ENCODE assay signal across 28 cellular contexts in genomic region chr22:17402304-17402703, GRCh38. TPM values are rescaled to one million over a fixed set of nuclear protein-coding genes. Genes with fewer than 3 reads are reported as not detected.
"Had no signal": no experiment of that assay in that cellular context is flagged by ENCODE, and none has a peak within 500 bp of the region (broad histone marks: within the 10 kb centered on the region; RNA-seq: fewer than 3 reads in every experiment).

No MANE protein-coding gene starts in this region.

- H3K4me1 Mint-ChIP-seq: activated CD4-positive, alpha-beta memory T cell treated with anti-CD3 and anti-CD28 coated beads, Interleukin-2, amount 10 ng/mL, durations not matched to agents 7 days and 5 days; activated CD4-positive, alpha-beta T cell treated with anti-CD3 and anti-CD28 coated beads, Interleukin-2, amount 10 ng/mL, durations not matched to agents 7 days and 5 days; activated naive CD4-positive, alpha-beta T cell treated with anti-CD3 and anti-CD28 coated beads, Interleukin-2, amount 10 ng/mL, durations not matched to agents 7 days and 5 days; activated naive CD8-positive, alpha-beta T cell treated with anti-CD3 and anti-CD28 coated beads, Interleukin-2, amount 10 ng/mL, durations not matched to agents 7 days and 5 days; central memory CD8-positive, alpha-beta T cell had no signal

- DNase-seq: activated CD4-positive, alpha-beta memory T cell treated with anti-CD3 and anti-CD28 coated beads, Interleukin-2, amount 10 ng/mL, durations not matched to agents 7 days and 5 days; activated CD4-positive, alpha-beta T cell treated with anti-CD3 and anti-CD28 coated beads for 1 hour; activated CD4-positive, alpha-beta T cell treated with anti-CD3 and anti-CD28 coated beads for 4 hours; activated CD4-positive, alpha-beta T cell treated with anti-CD3 and anti-CD28 coated beads, Interleukin-2, amount 10 ng/mL, durations not matched to agents 7 days and 5 days; activated CD4-positive, alpha-beta T cell treated with anti-CD3 and anti-CD28 coated beads, Interleukin-2, amount 50 U/mL, for 4 hours; activated CD8-positive, alpha-beta memory T cell treated with anti-CD3 and anti-CD28 coated beads, Interleukin-2, amount 50 U/mL, for 48 hours; activated gamma-delta T cell; activated naive CD4-positive, alpha-beta T cell; activated naive CD4-positive, alpha-beta T cell treated with anti-CD3 and anti-CD28 coated beads, Interleukin-2, amount 10 ng/mL, durations not matched to agents 7 days and 5 days; activated naive CD8-positive, alpha-beta T cell treated with anti-CD3 and anti-CD28 coated beads, Interleukin-2, amount 10 ng/mL, durations not matched to agents 7 days and 5 days; activated T-cell treated with anti-CD3 and anti-CD28 coated beads for 4 hours; activated T-cell treated with anti-CD3 and anti-CD28 coated beads, Interleukin-2, amount 50 U/mL, for 24 hours; activated T-cell treated with anti-CD3 and anti-CD28 coated beads, Interleukin-2, amount 50 U/mL, for 72 hours; cortex of kidney; dermis blood vessel endothelial cell; effector CD4-positive, alpha-beta T cell; effector memory CD8-positive, alpha-beta T cell; erythroblast; foreskin keratinocyte; T-helper 2 cell had no signal

- ATAC-seq: activated naive CD4-positive, alpha-beta T cell treated with anti-CD3 and anti-CD28 coated beads, Interleukin-2, amount 50 U/mL, for 72 hours; activated T-cell treated with anti-CD3 and anti-CD28 coated beads, Interleukin-2, amount 50 U/mL, for 72 hours; effector memory CD8-positive, alpha-beta T cell; foreskin keratinocyte; gastroesophageal sphincter had no signal

- H3K4me1 ChIP-seq: ascending aorta, breast epithelium, foreskin keratinocyte, gastroesophageal sphincter had no signal

- H3K27me3 ChIP-seq: ascending aorta, breast epithelium, esophagus muscularis mucosa, foreskin keratinocyte, gastroesophageal sphincter had no signal

- H3K36me3 ChIP-seq: ascending aorta, breast epithelium, esophagus muscularis mucosa, gastroesophageal sphincter had no signal

- H3K27ac Mint-ChIP-seq: activated CD4-positive, alpha-beta memory T cell treated with anti-CD3 and anti-CD28 coated beads, Interleukin-2, amount 10 ng/mL, durations not matched to agents 7 days and 5 days; activated CD4-positive, alpha-beta T cell treated with anti-CD3 and anti-CD28 coated beads, Interleukin-2, amount 10 ng/mL, durations not matched to agents 7 days and 5 days; activated naive CD4-positive, alpha-beta T cell treated with anti-CD3 and anti-CD28 coated beads, Interleukin-2, amount 10 ng/mL, durations not matched to agents 7 days and 5 days; activated naive CD8-positive, alpha-beta T cell treated with anti-CD3 and anti-CD28 coated beads, Interleukin-2, amount 10 ng/mL, durations not matched to agents 7 days and 5 days; activated T-cell treated with anti-CD3 and anti-CD28 coated beads, Interleukin-2, amount 50 U/mL, for 24 hours; activated T-cell treated with anti-CD3 and anti-CD28 coated beads, Interleukin-2, amount 50 U/mL, for 72 hours; effector memory CD8-positive, alpha-beta T cell had no signal

- H3K4me3 ChIP-seq: ascending aorta, breast epithelium, esophagus muscularis mucosa, gastroesophageal sphincter had no signal

- H3K27me3 Mint-ChIP-seq: activated naive CD4-positive, alpha-beta T cell treated with anti-CD3 and anti-CD28 coated beads, Interleukin-2, amount 10 ng/mL, durations not matched to agents 7 days and 5 days; activated naive CD8-positive, alpha-beta T cell treated with anti-CD3 and anti-CD28 coated beads, Interleukin-2, amount 10 ng/mL, durations not matched to agents 7 days and 5 days; activated T-cell treated with anti-CD3 and anti-CD28 coated beads, Interleukin-2, amount 50 U/mL, for 24 hours; brain had no signal

- FAIRE-seq: colon had no signal

- H3K9me3 ChIP-seq: ascending aorta, breast epithelium, esophagus muscularis mucosa, gastroesophageal sphincter had no signal

- H3K36me3 Mint-ChIP-seq: activated naive CD4-positive, alpha-beta T cell treated with anti-CD3 and anti-CD28 coated beads, Interleukin-2, amount 10 ng/mL, durations not matched to agents 7 days and 5 days; activated naive CD4-positive, alpha-beta T cell treated with anti-CD3 and anti-CD28 coated beads, Interleukin-2, amount 50 U/mL, for 72 hours; activated naive CD8-positive, alpha-beta T cell treated with anti-CD3 and anti-CD28 coated beads, Interleukin-2, amount 10 ng/mL, durations not matched to agents 7 days and 5 days had no signal

- H3K9me3 Mint-ChIP-seq: activated CD4-positive, alpha-beta memory T cell treated with anti-CD3 and anti-CD28 coated beads, Interleukin-2, amount 10 ng/mL, durations not matched to agents 7 days and 5 days; activated CD4-positive, alpha-beta T cell treated with anti-CD3 and anti-CD28 coated beads, Interleukin-2, amount 10 ng/mL, durations not matched to agents 7 days and 5 days; activated naive CD4-positive, alpha-beta T cell treated with anti-CD3 and anti-CD28 coated beads, Interleukin-2, amount 10 ng/mL, durations not matched to agents 7 days and 5 days; activated naive CD4-positive, alpha-beta T cell treated with anti-CD3 and anti-CD28 coated beads, Interleukin-2, amount 50 U/mL, for 72 hours; activated naive CD8-positive, alpha-beta T cell treated with anti-CD3 and anti-CD28 coated beads, Interleukin-2, amount 10 ng/mL, durations not matched to agents 7 days and 5 days; activated T-cell treated with anti-CD3 and anti-CD28 coated beads, Interleukin-2, amount 50 U/mL, for 24 hours; activated T-cell treated with anti-CD3 and anti-CD28 coated beads, Interleukin-2, amount 50 U/mL, for 72 hours; central memory CD8-positive, alpha-beta T cell; effector memory CD8-positive, alpha-beta T cell had no signal

- H3K27ac ChIP-seq: ascending aorta, breast epithelium, esophagus muscularis mucosa, foreskin keratinocyte, gastroesophageal sphincter had no signal

- H3K4me3 Mint-ChIP-seq: activated CD4-positive, alpha-beta memory T cell treated with anti-CD3 and anti-CD28 coated beads, Interleukin-2, amount 10 ng/mL, durations not matched to agents 7 days and 5 days; activated CD4-positive, alpha-beta T cell treated with anti-CD3 and anti-CD28 coated beads, Interleukin-2, amount 10 ng/mL, durations not matched to agents 7 days and 5 days; activated naive CD4-positive, alpha-beta T cell treated with anti-CD3 and anti-CD28 coated beads, Interleukin-2, amount 10 ng/mL, durations not matched to agents 7 days and 5 days; activated naive CD8-positive, alpha-beta T cell treated with anti-CD3 and anti-CD28 coated beads, Interleukin-2, amount 10 ng/mL, durations not matched to agents 7 days and 5 days; activated T-cell treated with anti-CD3 and anti-CD28 coated beads, Interleukin-2, amount 50 U/mL, for 24 hours; activated T-cell treated with anti-CD3 and anti-CD28 coated beads, Interleukin-2, amount 50 U/mL, for 72 hours; brain; central memory CD8-positive, alpha-beta T cell; effector memory CD8-positive, alpha-beta T cell had no signal

RNA-seq across cellular contexts. Expression of gene CECR2, which starts 33.0 kb away (rescaled TPM):
- total RNA-seq: foreskin keratinocyte had no signal
- polyA plus RNA-seq: foreskin keratinocyte had no signal
